ENCODE assay signal across 27 cellular contexts in genomic region chr18:9244376-9244775, GRCh38.
"Had no signal": no experiment of that assay in that cellular context is flagged by ENCODE, and none has a peak within 500 bp of the region (broad histone marks: within the 10 kb centered on the region; RNA-seq: fewer than 3 reads in every experiment).

No MANE protein-coding gene starts in this region.

- H3K4me3 ChIP-seq: pancreas, prostate gland, skin epidermis, stomach, thyroid gland, upper lobe of left lung, vagina had no signal

- H3K4me1 ChIP-seq: pancreas, prostate gland, stomach, thyroid gland, upper lobe of left lung, vagina had no signal

- H3K36me3 ChIP-seq: prostate gland had no signal

- H3K4me3 Mint-ChIP-seq: activated naive CD8-positive, alpha-beta T cell treated with anti-CD3 and anti-CD28 coated beads, Interleukin-2, amount 10 ng/mL, durations not matched to agents 7 days and 5 days; dendritic cell treated with granulocyte-macrophage colony-stimulating factor and Interleukin-4, amounts not matched to agents 40 ng/mL and 50 ng/mL, for 4 days; endodermal cell had no signal

- ATAC-seq: esophagus mucosa, left cardiac atrium, left ventricle myocardium superior, pancreas, sciatic nerve had no signal

- DNase-seq: activated CD4-positive, alpha-beta T cell treated with anti-CD3 and anti-CD28 coated beads for 1 hour; activated effector memory CD4-positive, alpha-beta T cell treated with Interleukin-2 at 50 U/mL for 16 hours; activated naive CD4-positive, alpha-beta T cell treated with Interleukin-2 at 50 U/mL for 16 hours; activated naive CD8-positive, alpha-beta T cell treated with anti-CD3 and anti-CD28 coated beads, Interleukin-2, amount 10 ng/mL, durations not matched to agents 7 days and 5 days; amniotic stem cell; caudate nucleus; endodermal cell; foreskin fibroblast; head of caudate nucleus; hippocampal formation; left cardiac atrium; left ventricle myocardium superior; nucleus accumbens; pancreas; retina; stimulated activated CD4-positive, alpha-beta T cell treated with anti-CD3 and anti-CD28 coated beads, Interleukin-12 subunit alpha, Interleukin-12 subunit beta, amount 100 ng/mL, for 4 hours; stimulated activated CD4-positive, alpha-beta T cell treated with anti-CD3 and anti-CD28 coated beads, Interleukin-4, amount 100 ng/mL, for 1 hour; stomach; thyroid gland; upper lobe of left lung had no signal

- H3K9me3 Mint-ChIP-seq: activated naive CD8-positive, alpha-beta T cell treated with anti-CD3 and anti-CD28 coated beads, Interleukin-2, amount 10 ng/mL, durations not matched to agents 7 days and 5 days; dendritic cell treated with granulocyte-macrophage colony-stimulating factor and Interleukin-4, amounts not matched to agents 40 ng/mL and 50 ng/mL, for 4 days; endodermal cell had no signal

- H3K9me3 ChIP-seq: pancreas, prostate gland, stomach, thyroid gland, upper lobe of left lung, vagina had no signal

- H3K27me3 ChIP-seq: pancreas, stomach, thyroid gland, upper lobe of left lung, vagina had no signal

- H3K27ac ChIP-seq: pancreas, prostate gland, skin epidermis, stomach, thyroid gland, upper lobe of left lung, vagina, VCaP had no signal

- H3K27me3 Mint-ChIP-seq: activated naive CD8-positive, alpha-beta T cell treated with anti-CD3 and anti-CD28 coated beads, Interleukin-2, amount 10 ng/mL, durations not matched to agents 7 days and 5 days; dendritic cell treated with granulocyte-macrophage colony-stimulating factor and Interleukin-4, amounts not matched to agents 40 ng/mL and 50 ng/mL, for 4 days had no signal

- H3K27ac Mint-ChIP-seq: activated naive CD8-positive, alpha-beta T cell treated with anti-CD3 and anti-CD28 coated beads, Interleukin-2, amount 10 ng/mL, durations not matched to agents 7 days and 5 days; endodermal cell had no signal
